In genomic region chr2:9565436-9566153, GRCh38 we compare ENCODE assay signal across 10 cellular contexts. TPM values are rescaled to one million over a fixed set of nuclear protein-coding genes. Genes with fewer than 3 reads are reported as not detected.
A peak's percentile ranks its signal among the peaks of the same experiment; 100 is the strongest.
DNase-seq lines count a peak whose midpoint lies in the region; ATAC-seq and TF ChIP-seq lines count a peak whose summit lies in the region.
"Had no signal": no experiment of that assay in that cellular context is flagged by ENCODE, and none has a peak within 500 bp of the region (broad histone marks: within the 10 kb centered on the region; RNA-seq: fewer than 3 reads in every experiment).

No MANE protein-coding gene starts in this region.

- peak; percentile 98 for DNase-seq in GM23248
- peak in 32 of 58 donors; percentile 3 to 63 (median 24) for DNase-seq in anterior cingulate cortex (lab: John Stamatoyannopoulos, UW)
- peak; percentile 58 for DNase-seq in left ventricle myocardium inferior
- DNase-seq: activated T-cell treated with anti-CD3 and anti-CD28 coated beads, Interleukin-2, amount 50 U/mL, for 72 hours had no signal

- intact Hi-C loops in left ventricle myocardium inferior (cut with micrococcal nuclease), result no loop called here

- H3K9me2 ChIP-seq in GM23248 (ENCODE audit: insufficient read depth), result no peaks in the 10 kb centered on the region

- no peak for ATAC-seq in GM21390 (IDR thresholded peaks at IDR 0.05; ENCODE audit: unreplicated experiment)
- ATAC-seq in GM21528 (IDR thresholded peaks at IDR 0.05; ENCODE audit: low FRiP score, unreplicated experiment), result no peak
- ATAC-seq in HG02870 (IDR thresholded peaks at IDR 0.05; ENCODE audit: unreplicated experiment), result no peak
- ATAC-seq in HG02884 (IDR thresholded peaks at IDR 0.05; ENCODE audit: unreplicated experiment), result no peak

- H3K4me1 ChIP-seq in GM23248 (ENCODE audit: insufficient read depth) (peaks cover 13% of the 10 kb centered on the region), left ventricle myocardium inferior (peaks cover 25% of the 10 kb centered on the region), skeletal muscle tissue (ENCODE audit: control insufficient read depth in 3 of 3, insufficient read depth in 3 of 3, low read length in 3 of 3) (peaks cover 3 to 10% (median 7%) of the 10 kb centered on the region in 3 donors)

- H3K27ac ChIP-seq in GM23248 (peak overlapping the region; percentile 91), left ventricle myocardium inferior (replicated peaks) (peak overlapping the region; percentile 74), skeletal muscle tissue (ENCODE audit: low read depth, low read length) (peak overlapping the region; percentile 93)
- H3K27ac ChIP-seq: neutrophil had no signal

- H2AFZ ChIP-seq in GM23248, result peak overlapping the region; percentile 60

- peaks cover 18% of the 10 kb centered on the region for H3F3A ChIP-seq in GM23248 (ENCODE audit: insufficient read depth)

- H3K9ac ChIP-seq in GM23248, result peak overlapping the region; percentile 79
- H3K9ac ChIP-seq in skeletal muscle tissue (ENCODE audit: low read depth in 1 of 3, low read length in 3 of 3), result peak overlapping the region; percentile 48 to 77 (median 61)

- H3K27me3 ChIP-seq in GM23248 (replicated peaks; ENCODE audit: insufficient read depth) (no peaks in the 10 kb centered on the region), left ventricle myocardium inferior (ENCODE audit: low read depth) (no peaks in the 10 kb centered on the region), skeletal muscle tissue (ENCODE audit: control insufficient read depth in 3 of 3, insufficient read depth in 3 of 3, low read length in 3 of 3) (no peaks in the 10 kb centered on the region)
- H3K27me3 ChIP-seq: neutrophil had no signal

- H3K4me3 ChIP-seq in GM23248 (peak overlapping the region; percentile 45; the same call in 1 of the 2 replicates), left ventricle myocardium inferior (peak overlapping the region; percentile 35), skeletal muscle tissue (ENCODE audit: low read length in 3 of 3) (peak overlapping the region; percentile 30 to 65 (median 50))

- TF ChIP-seq CTCF in left ventricle myocardium inferior (IDR thresholded peaks at IDR 0.05; ENCODE audit: borderline replicate concordance), result no peak

- H3K4me2 ChIP-seq in GM23248 (ENCODE audit: unreplicated experiment), result peak overlapping the region; percentile 61

- H3K36me3 ChIP-seq in GM23248 (ENCODE audit: low read depth), result no peaks in the 10 kb centered on the region
- H3K36me3 ChIP-seq in left ventricle myocardium inferior, result no peaks in the 10 kb centered on the region
- peaks cover 0 to 3% (median 2%) of the 10 kb centered on the region in 3 donors for H3K36me3 ChIP-seq in skeletal muscle tissue (ENCODE audit: control insufficient read depth in 3 of 3, insufficient read depth in 3 of 3, low read length in 3 of 3)
- H3K36me3 ChIP-seq: neutrophil had no signal

- no peaks in the 10 kb centered on the region for H3K9me3 ChIP-seq in GM23248 (ENCODE audit: low read depth)
- no peaks in the 10 kb centered on the region for H3K9me3 ChIP-seq in left ventricle myocardium inferior (replicated peaks)
- no peaks in the 10 kb centered on the region for H3K9me3 ChIP-seq in skeletal muscle tissue (ENCODE audit: control insufficient read depth in 3 of 3, low read length in 3 of 3)
- H3K9me3 ChIP-seq: neutrophil had no signal

- 35 to 41% methylated on average over 11 of the region's 11 CpGs for WGBS in GM23248 (ENCODE audit: low coverage in 1 of 2, low lambda C conversion rate in 2 of 2, missing lambda C conversion rate in 2 of 2), 2 experiments

- H3K79me2 ChIP-seq in GM23248 (ENCODE audit: insufficient read depth), result no peaks in the 10 kb centered on the region

- in situ Hi-C loops in GM23248 (cut with MboI), result no loop called here

- no peaks in the 10 kb centered on the region for H4K20me1 ChIP-seq in GM23248 (ENCODE audit: insufficient read depth)

RNA-seq across cellular contexts. Expression of gene ADAM17, which starts 10.0 kb away (rescaled TPM):
- 25.4 and 31.8 TPM in 2 replicates for total RNA-seq in GM23248 (2014; rRNA removed; shearing (Covaris generic))
- polyA plus RNA-seq in GM23248 (2016; fragmentation: Nextera tagmentation; extraction: Ambion mirVana), result 19.8 and 20.9 TPM in 2 replicates
- 13.1 TPM for total RNA-seq in left ventricle myocardium inferior
- 20.4 TPM for total RNA-seq in skeletal muscle tissue

Comparison
In these comparisons a context has a peak if more than half of its experiments do, and no peak if none do; other contexts are left out.
1. DNase-seq: peak in every context shown above with its lines; median percentile 98 in GM23248; 58 in left ventricle myocardium inferior; 24 in anterior cingulate cortex.